In the genomic region with DNA sequence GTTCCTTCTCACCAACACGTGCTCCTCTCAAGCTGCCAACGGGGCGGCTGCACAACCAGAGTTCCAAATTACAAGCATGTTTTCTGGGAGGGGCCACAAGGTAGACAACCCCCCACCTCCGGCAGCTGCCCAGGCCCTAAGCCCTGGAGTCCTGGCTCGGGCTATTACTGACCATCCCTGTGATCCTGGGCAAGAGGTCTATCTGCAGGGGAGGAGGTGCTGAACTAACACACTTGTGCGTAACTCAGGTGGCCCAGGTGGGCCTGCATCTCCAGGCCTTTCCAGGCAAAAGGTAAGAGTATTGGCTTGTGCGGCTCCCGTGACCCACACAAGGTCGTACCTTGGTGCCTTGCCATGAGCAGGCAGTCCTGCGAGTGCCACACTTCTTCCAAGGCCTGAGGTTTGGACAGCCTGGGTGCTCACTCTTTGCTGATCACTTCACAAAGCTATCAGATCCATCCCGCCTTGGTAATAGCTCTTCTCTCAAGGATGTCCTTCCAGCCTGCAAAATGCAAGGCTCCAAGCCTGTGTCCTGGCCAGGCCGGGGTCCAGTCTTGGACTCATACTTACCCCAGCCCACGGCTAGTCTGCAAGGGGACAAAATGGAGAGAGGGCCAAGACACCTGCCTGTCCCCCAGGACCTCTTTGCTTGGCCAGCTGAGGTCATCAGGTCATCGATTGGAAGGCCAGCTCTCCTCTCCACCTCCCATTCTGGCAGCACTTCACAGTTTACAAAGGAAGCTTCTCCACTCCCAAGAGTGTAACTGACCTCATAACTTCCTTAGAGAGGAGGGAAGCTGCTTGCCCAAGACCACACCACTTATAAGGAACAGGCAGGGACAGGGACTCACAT, we compare ENCODE assay signal across 22 cellular contexts. TPM values are rescaled to one million over a fixed set of nuclear protein-coding genes. Genes with fewer than 3 reads are reported as not detected.
A peak's percentile ranks its signal among the peaks of the same experiment; 100 is the strongest.
DNase-seq lines count a peak whose midpoint lies in the region; ATAC-seq and TF ChIP-seq lines count a peak whose summit lies in the region.
"Had no signal": no experiment of that assay in that cellular context is flagged by ENCODE, and none has a peak within 500 bp of the region (broad histone marks: within the 10 kb centered on the region; RNA-seq: fewer than 3 reads in every experiment).

No MANE protein-coding gene starts in this region.

- H3K4me1 ChIP-seq in lung (ENCODE audit: control insufficient read depth in 2 of 2, insufficient read depth in 2 of 2, low read length in 2 of 2) = peaks cover 0 to 10% of the 10 kb centered on the region in 2 donors

- no peaks in the 10 kb centered on the region for H3K36me3 Mint-ChIP-seq in natural killer cell
- H3K36me3 Mint-ChIP-seq in natural killer cell treated with Interleukin-12 subunit alpha and Interleukin-12 subunit beta and Interleukin-15 and Interleukin-18, amount 100 ng/mL, for 72 hours = no peaks in the 10 kb centered on the region
- H3K36me3 Mint-ChIP-seq in dendritic cell treated with granulocyte-macrophage colony-stimulating factor and Interleukin-4, amounts not matched to agents 40 ng/mL and 50 ng/mL, for 4 days (ENCODE audit: low read depth) = no peaks in the 10 kb centered on the region
- H3K36me3 Mint-ChIP-seq: IgD-negative memory B cell; naive thymus-derived CD8-positive, alpha-beta T cell had no signal

- H3K4me3 Mint-ChIP-seq in natural killer cell = no peak overlapping the region
- H3K4me3 Mint-ChIP-seq in natural killer cell treated with Interleukin-12 subunit alpha and Interleukin-12 subunit beta and Interleukin-15 and Interleukin-18, amount 100 ng/mL, for 72 hours = no peak overlapping the region
- no peak overlapping the region for H3K4me3 Mint-ChIP-seq in dendritic cell treated with granulocyte-macrophage colony-stimulating factor and Interleukin-4, amounts not matched to agents 40 ng/mL and 50 ng/mL, for 4 days
- H3K4me3 Mint-ChIP-seq in stimulated activated naive CD8-positive, alpha-beta T cell treated with anti-CD3 and anti-CD28 coated beads, Interleukin-15, amount 100 ng/mL, for 72 hours = no peak overlapping the region
- H3K4me3 Mint-ChIP-seq: activated naive CD4-positive, alpha-beta T cell treated with anti-CD3 and anti-CD28 coated beads, Interleukin-2, amount 50 U/mL, for 24 hours; CD8-positive, alpha-beta memory T cell; naive thymus-derived CD8-positive, alpha-beta T cell had no signal

- no peaks in the 10 kb centered on the region for H3K9me3 Mint-ChIP-seq in natural killer cell
- H3K9me3 Mint-ChIP-seq in natural killer cell treated with Interleukin-12 subunit alpha and Interleukin-12 subunit beta and Interleukin-15 and Interleukin-18, amount 100 ng/mL, for 72 hours = no peaks in the 10 kb centered on the region
- H3K9me3 Mint-ChIP-seq in dendritic cell treated with granulocyte-macrophage colony-stimulating factor and Interleukin-4, amounts not matched to agents 40 ng/mL and 50 ng/mL, for 4 days = no peaks in the 10 kb centered on the region
- H3K9me3 Mint-ChIP-seq in stimulated activated naive CD8-positive, alpha-beta T cell treated with anti-CD3 and anti-CD28 coated beads, Interleukin-15, amount 100 ng/mL, for 72 hours = no peaks in the 10 kb centered on the region
- H3K9me3 Mint-ChIP-seq: activated naive CD4-positive, alpha-beta T cell treated with anti-CD3 and anti-CD28 coated beads, Interleukin-2, amount 50 U/mL, for 24 hours had no signal

- WGBS in lung, 2 donors = 89% methylated on average over 14 of the region's 14 CpGs

- H3K36me3 ChIP-seq in lung (ENCODE audit: control insufficient read depth in 2 of 2, insufficient read depth in 2 of 2, low read length in 2 of 2) = no peaks in the 10 kb centered on the region

- DNase-seq in natural killer cell (peak; percentile 11), lung (ENCODE audit: low spot score) (peak; percentile 22), LoVo (ENCODE audit: low spot score) (no peak), pons (ENCODE audit: low spot score) (no peak)
- DNase-seq in natural killer cell treated with Interleukin-12 subunit alpha and Interleukin-12 subunit beta and Interleukin-15 and Interleukin-18, amount 100 ng/mL, for 72 hours (ENCODE audit: low spot score) = no peak
- no peak for DNase-seq in stimulated activated CD4-positive, alpha-beta T cell treated with anti-CD3 and anti-CD28 coated beads, Interleukin-1b, Interleukin-23, amount 100 ng/mL, for 48 hours
- no peak for DNase-seq in stimulated activated naive CD8-positive, alpha-beta T cell treated with anti-CD3 and anti-CD28 coated beads, Interleukin-15, amount 100 ng/mL, for 72 hours
- DNase-seq: activated CD4-positive, alpha-beta T cell treated with anti-CD3 and anti-CD28 coated beads for 48 hours; CD8-positive, alpha-beta memory T cell; DMS79; MM.1S; naive thymus-derived CD8-positive, alpha-beta T cell; NCI-H187 treated with DMSO at 0.1 percent for 48 hours; NCI-H446 had no signal

- intact Hi-C loops in natural killer cell (cut with micrococcal nuclease) = no loop called here
- intact Hi-C loops in dendritic cell treated with granulocyte-macrophage colony-stimulating factor and Interleukin-4, amounts not matched to agents 40 ng/mL and 50 ng/mL, for 4 days (cut with micrococcal nuclease) = no loop called here

- H3K27me3 Mint-ChIP-seq in natural killer cell (ENCODE audit: low read depth in 2 of 2) = peaks cover 13 to 17% of the 10 kb centered on the region in 2 donors
- peaks cover 11 to 13% of the 10 kb centered on the region in 2 donors for H3K27me3 Mint-ChIP-seq in natural killer cell treated with Interleukin-12 subunit alpha and Interleukin-12 subunit beta and Interleukin-15 and Interleukin-18, amount 100 ng/mL, for 72 hours
- peaks cover 14% of the 10 kb centered on the region for H3K27me3 Mint-ChIP-seq in dendritic cell treated with granulocyte-macrophage colony-stimulating factor and Interleukin-4, amounts not matched to agents 40 ng/mL and 50 ng/mL, for 4 days
- peaks cover 8% of the 10 kb centered on the region for H3K27me3 Mint-ChIP-seq in stimulated activated naive CD8-positive, alpha-beta T cell treated with anti-CD3 and anti-CD28 coated beads, Interleukin-15, amount 100 ng/mL, for 72 hours

- H3K27ac Mint-ChIP-seq in natural killer cell = no peak overlapping the region
- no peak overlapping the region for H3K27ac Mint-ChIP-seq in natural killer cell treated with Interleukin-12 subunit alpha and Interleukin-12 subunit beta and Interleukin-15 and Interleukin-18, amount 100 ng/mL, for 72 hours
- peak overlapping the region; percentile 67 for H3K27ac Mint-ChIP-seq in dendritic cell treated with granulocyte-macrophage colony-stimulating factor and Interleukin-4, amounts not matched to agents 40 ng/mL and 50 ng/mL, for 4 days
- H3K27ac Mint-ChIP-seq in stimulated activated naive CD8-positive, alpha-beta T cell treated with anti-CD3 and anti-CD28 coated beads, Interleukin-15, amount 100 ng/mL, for 72 hours = no peak overlapping the region
- H3K27ac Mint-ChIP-seq: activated naive CD4-positive, alpha-beta T cell treated with anti-CD3 and anti-CD28 coated beads, Interleukin-2, amount 50 U/mL, for 24 hours; CD8-positive, alpha-beta memory T cell; IgD-negative memory B cell; naive thymus-derived CD8-positive, alpha-beta T cell; progenitor cell of endocrine pancreas had no signal

- no peak overlapping the region for H3K27ac ChIP-seq in lung (ENCODE audit: low read depth in 1 of 2, low read length in 1 of 2)
- H3K27ac ChIP-seq: hepatocyte, HL-60 had no signal

- no peaks in the 10 kb centered on the region for H3K9me3 ChIP-seq in lung (ENCODE audit: control insufficient read depth in 2 of 2, insufficient read depth in 1 of 2, low read length in 1 of 2)

- ATAC-seq in natural killer cell (no peak), lung (ENCODE audit: insufficient read depth, low FRiP score) (no peak)
- no peak for ATAC-seq in natural killer cell treated with Interleukin-12 subunit alpha and Interleukin-12 subunit beta and Interleukin-15 and Interleukin-18, amount 100 ng/mL, for 72 hours
- no peak for ATAC-seq in stimulated activated naive CD8-positive, alpha-beta T cell treated with anti-CD3 and anti-CD28 coated beads, Interleukin-15, amount 100 ng/mL, for 72 hours
- ATAC-seq: naive thymus-derived CD8-positive, alpha-beta T cell; SK-N-SH treated with all-trans-retinoic acid at 6 μM for 48 hours had no signal

- H3K4me1 Mint-ChIP-seq in natural killer cell = no peaks in the 10 kb centered on the region
- no peaks in the 10 kb centered on the region for H3K4me1 Mint-ChIP-seq in natural killer cell treated with Interleukin-12 subunit alpha and Interleukin-12 subunit beta and Interleukin-15 and Interleukin-18, amount 100 ng/mL, for 72 hours (ENCODE audit: low read depth in 2 of 2)
- H3K4me1 Mint-ChIP-seq in dendritic cell treated with granulocyte-macrophage colony-stimulating factor and Interleukin-4, amounts not matched to agents 40 ng/mL and 50 ng/mL, for 4 days (ENCODE audit: low read depth) = peaks cover 33% of the 10 kb centered on the region
- no peaks in the 10 kb centered on the region for H3K4me1 Mint-ChIP-seq in stimulated activated naive CD8-positive, alpha-beta T cell treated with anti-CD3 and anti-CD28 coated beads, Interleukin-15, amount 100 ng/mL, for 72 hours
- H3K4me1 Mint-ChIP-seq: activated naive CD4-positive, alpha-beta T cell treated with anti-CD3 and anti-CD28 coated beads, Interleukin-2, amount 50 U/mL, for 24 hours; CD8-positive, alpha-beta memory T cell; naive thymus-derived CD8-positive, alpha-beta T cell had no signal

- no peaks in the 10 kb centered on the region for H3K27me3 ChIP-seq in lung (ENCODE audit: control insufficient read depth, insufficient read depth)
- H3K27me3 ChIP-seq: hepatocyte had no signal

- no peak overlapping the region for H3K4me3 ChIP-seq in lung
- H3K4me3 ChIP-seq: hepatocyte had no signal

- no peak for TF ChIP-seq CTCF in natural killer cell (IDR thresholded peaks at IDR 0.05)
- TF ChIP-seq CTCF in lung (IDR thresholded peaks at IDR 0.05; ENCODE audit: control extremely low read depth, extremely low read depth) = no peak

RNA-seq across cellular contexts. Expression of gene ADRA2B, which starts 33.9 kb away (rescaled TPM):
- 1 to 10 TPM in 1 of 3 donors, under 1 TPM in 2; 0.18 to 1.3 (median 0.38) TPM for total RNA-seq in natural killer cell
- total RNA-seq in natural killer cell treated with Interleukin-12 subunit alpha and Interleukin-12 subunit beta and Interleukin-15 and Interleukin-18, amount 100 ng/mL, for 72 hours = not detected
- under 1 TPM; 0.21 to 0.88 TPM for total RNA-seq in lung
- under 1 TPM; 0.25 to 0.31 TPM for polyA plus RNA-seq in lung
- polyA plus RNA-seq: AG04450; CD8-positive, alpha-beta memory T cell; IgD-negative memory B cell; naive thymus-derived CD8-positive, alpha-beta T cell had no signal

RNA-seq across cellular contexts. Expression of gene GPAT2, which starts 47.7 kb away (rescaled TPM):
- 1 to 10 TPM; 2.3 to 6.0 (median 3.8) TPM for total RNA-seq in natural killer cell
- 10 to 100 TPM in 1 of 2 donors, 1 to 10 TPM in 1; 4.7 to 10.9 TPM for total RNA-seq in natural killer cell treated with Interleukin-12 subunit alpha and Interleukin-12 subunit beta and Interleukin-15 and Interleukin-18, amount 100 ng/mL, for 72 hours
- total RNA-seq in lung = 1 to 10 TPM; 1.2 to 4.4 TPM
- polyA plus RNA-seq in lung = 1 to 10 TPM; 5.2 to 6.2 TPM
- total RNA-seq: hepatocyte, progenitor cell of endocrine pancreas had no signal

RNA-seq across cellular contexts. Expression of gene ASTL, which starts 55.9 kb away (rescaled TPM):
- total RNA-seq in natural killer cell (10 to 100 TPM in 1 of 3 donors, 1 to 10 TPM in 2; 5.5 to 11.3 (median 8.8) TPM), lung (not detected)
- under 1 TPM in 1 of 2 donors, not detected in 1; 0.92 TPM for total RNA-seq in natural killer cell treated with Interleukin-12 subunit alpha and Interleukin-12 subunit beta and Interleukin-15 and Interleukin-18, amount 100 ng/mL, for 72 hours
- under 1 TPM; 0.14 to 0.34 TPM for polyA plus RNA-seq in lung
- total RNA-seq: hepatocyte had no signal
- polyA plus RNA-seq: AG04450, hepatocyte, IgD-negative memory B cell had no signal

Comparison
In these comparisons a context has a peak if more than half of its experiments do, and no peak if none do; other contexts are left out.
1. DNase-seq: peak in natural killer cell (single experiment) and lung (single experiment); none in natural killer cell treated with Interleukin-12 subunit alpha and Interleukin-12 subunit beta and Interleukin-15 and Interleukin-18, amount 100 ng/mL, for 72 hours (single experiment), LoVo (single experiment), stimulated activated CD4-positive, alpha-beta T cell treated with anti-CD3 and anti-CD28 coated beads, Interleukin-1b, Interleukin-23, amount 100 ng/mL, for 48 hours (single experiment), pons (single experiment) and stimulated activated naive CD8-positive, alpha-beta T cell treated with anti-CD3 and anti-CD28 coated beads, Interleukin-15, amount 100 ng/mL, for 72 hours (0 of 2).